Comparison of ENCODE assay signal across 1 cellular context in the genomic region with DNA sequence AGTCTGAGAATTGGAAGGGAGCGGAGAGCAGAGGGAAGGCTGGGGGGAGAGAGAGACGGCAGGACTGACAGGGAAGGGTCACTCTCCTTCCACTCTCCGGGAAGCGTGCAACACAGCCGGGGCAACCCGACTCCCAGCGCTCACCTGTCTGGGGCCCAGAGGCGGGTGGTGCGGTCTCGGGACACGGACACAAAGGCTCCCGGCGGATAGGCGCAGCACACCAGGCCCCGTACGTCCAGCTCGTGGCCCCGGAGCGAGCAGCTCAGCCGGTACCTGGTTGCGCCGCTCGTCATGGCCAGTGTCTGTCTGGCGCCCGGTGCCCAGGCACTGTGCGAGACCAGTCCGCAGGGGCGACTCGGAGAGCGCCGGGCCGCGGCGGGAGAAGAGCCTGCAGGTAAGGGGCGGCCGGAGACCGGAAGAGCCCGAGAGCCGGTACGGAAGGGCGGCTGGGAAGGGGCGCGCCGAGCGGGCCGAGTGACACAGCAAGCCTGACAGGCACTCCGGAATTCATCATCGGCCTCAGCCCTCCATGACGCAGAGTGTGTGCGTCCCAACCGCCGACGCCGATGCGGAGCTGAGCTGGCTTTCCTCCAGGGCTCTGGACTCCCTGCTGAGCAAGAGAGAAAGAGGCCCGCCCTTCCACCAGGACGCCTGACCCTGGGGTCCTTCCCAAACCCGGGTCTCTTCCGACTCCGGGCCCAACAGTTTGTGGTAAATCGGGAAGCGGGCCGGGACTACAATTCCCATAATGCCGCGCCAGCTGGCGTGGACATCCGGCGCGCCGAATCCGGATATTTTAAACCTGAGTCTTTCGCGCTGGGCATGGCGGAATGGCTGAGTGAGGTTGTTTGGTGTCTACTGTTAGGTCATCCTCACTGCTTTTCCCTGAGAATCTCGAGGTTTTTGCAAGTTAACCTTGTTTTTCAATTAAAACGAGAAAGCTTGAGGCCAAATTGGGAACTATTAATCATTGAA.
TF ChIP-seq lines count a peak whose summit lies in the region.

A gene (minus strand): TSS at position 490 of the 975 bp plus-strand sequence. CDS start 197 bp downstream, at position 293.

TF ChIP-seq in HepG2, 621 proteins besides CTCF, POLR2A, EP300 and RAD21 (continued from another document and continues in another):
- TF ChIP-seq, protein P1, sequence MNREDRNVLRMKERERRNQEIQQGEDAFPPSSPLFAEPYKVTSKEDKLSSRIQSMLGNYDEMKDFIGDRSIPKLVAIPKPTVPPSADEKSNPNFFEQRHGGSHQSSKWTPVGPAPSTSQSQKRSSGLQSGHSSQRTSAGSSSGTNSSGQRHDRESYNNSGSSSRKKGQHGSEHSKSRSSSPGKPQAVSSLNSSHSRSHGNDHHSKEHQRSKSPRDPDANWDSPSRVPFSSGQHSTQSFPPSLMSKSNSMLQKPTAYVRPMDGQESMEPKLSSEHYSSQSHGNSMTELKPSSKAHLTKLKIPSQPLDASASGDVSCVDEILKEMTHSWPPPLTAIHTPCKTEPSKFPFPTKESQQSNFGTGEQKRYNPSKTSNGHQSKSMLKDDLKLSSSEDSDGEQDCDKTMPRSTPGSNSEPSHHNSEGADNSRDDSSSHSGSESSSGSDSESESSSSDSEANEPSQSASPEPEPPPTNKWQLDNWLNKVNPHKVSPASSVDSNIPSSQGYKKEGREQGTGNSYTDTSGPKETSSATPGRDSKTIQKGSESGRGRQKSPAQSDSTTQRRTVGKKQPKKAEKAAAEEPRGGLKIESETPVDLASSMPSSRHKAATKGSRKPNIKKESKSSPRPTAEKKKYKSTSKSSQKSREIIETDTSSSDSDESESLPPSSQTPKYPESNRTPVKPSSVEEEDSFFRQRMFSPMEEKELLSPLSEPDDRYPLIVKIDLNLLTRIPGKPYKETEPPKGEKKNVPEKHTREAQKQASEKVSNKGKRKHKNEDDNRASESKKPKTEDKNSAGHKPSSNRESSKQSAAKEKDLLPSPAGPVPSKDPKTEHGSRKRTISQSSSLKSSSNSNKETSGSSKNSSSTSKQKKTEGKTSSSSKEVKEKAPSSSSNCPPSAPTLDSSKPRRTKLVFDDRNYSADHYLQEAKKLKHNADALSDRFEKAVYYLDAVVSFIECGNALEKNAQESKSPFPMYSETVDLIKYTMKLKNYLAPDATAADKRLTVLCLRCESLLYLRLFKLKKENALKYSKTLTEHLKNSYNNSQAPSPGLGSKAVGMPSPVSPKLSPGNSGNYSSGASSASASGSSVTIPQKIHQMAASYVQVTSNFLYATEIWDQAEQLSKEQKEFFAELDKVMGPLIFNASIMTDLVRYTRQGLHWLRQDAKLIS (CRISPR knock-in tag; IDR thresholded peaks at IDR 0.05): 0 out of 2 replicates have a peak, but pooled peaks have one; percentile 24
- no peak for TF ChIP-seq TRIM24 (CRISPR knock-in tag; IDR thresholded peaks at IDR 0.05)
- peak; percentile 45; the same call in 1 of the 2 replicates for TF ChIP-seq ZFP36L1 (CRISPR knock-in tag; IDR thresholded peaks at IDR 0.05)
- TF ChIP-seq, protein P2, sequence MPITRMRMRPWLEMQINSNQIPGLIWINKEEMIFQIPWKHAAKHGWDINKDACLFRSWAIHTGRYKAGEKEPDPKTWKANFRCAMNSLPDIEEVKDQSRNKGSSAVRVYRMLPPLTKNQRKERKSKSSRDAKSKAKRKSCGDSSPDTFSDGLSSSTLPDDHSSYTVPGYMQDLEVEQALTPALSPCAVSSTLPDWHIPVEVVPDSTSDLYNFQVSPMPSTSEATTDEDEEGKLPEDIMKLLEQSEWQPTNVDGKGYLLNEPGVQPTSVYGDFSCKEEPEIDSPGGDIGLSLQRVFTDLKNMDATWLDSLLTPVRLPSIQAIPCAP (CRISPR knock-in tag; IDR thresholded peaks at IDR 0.05; ENCODE audit: low read depth): no peak
- TF ChIP-seq, protein P3, sequence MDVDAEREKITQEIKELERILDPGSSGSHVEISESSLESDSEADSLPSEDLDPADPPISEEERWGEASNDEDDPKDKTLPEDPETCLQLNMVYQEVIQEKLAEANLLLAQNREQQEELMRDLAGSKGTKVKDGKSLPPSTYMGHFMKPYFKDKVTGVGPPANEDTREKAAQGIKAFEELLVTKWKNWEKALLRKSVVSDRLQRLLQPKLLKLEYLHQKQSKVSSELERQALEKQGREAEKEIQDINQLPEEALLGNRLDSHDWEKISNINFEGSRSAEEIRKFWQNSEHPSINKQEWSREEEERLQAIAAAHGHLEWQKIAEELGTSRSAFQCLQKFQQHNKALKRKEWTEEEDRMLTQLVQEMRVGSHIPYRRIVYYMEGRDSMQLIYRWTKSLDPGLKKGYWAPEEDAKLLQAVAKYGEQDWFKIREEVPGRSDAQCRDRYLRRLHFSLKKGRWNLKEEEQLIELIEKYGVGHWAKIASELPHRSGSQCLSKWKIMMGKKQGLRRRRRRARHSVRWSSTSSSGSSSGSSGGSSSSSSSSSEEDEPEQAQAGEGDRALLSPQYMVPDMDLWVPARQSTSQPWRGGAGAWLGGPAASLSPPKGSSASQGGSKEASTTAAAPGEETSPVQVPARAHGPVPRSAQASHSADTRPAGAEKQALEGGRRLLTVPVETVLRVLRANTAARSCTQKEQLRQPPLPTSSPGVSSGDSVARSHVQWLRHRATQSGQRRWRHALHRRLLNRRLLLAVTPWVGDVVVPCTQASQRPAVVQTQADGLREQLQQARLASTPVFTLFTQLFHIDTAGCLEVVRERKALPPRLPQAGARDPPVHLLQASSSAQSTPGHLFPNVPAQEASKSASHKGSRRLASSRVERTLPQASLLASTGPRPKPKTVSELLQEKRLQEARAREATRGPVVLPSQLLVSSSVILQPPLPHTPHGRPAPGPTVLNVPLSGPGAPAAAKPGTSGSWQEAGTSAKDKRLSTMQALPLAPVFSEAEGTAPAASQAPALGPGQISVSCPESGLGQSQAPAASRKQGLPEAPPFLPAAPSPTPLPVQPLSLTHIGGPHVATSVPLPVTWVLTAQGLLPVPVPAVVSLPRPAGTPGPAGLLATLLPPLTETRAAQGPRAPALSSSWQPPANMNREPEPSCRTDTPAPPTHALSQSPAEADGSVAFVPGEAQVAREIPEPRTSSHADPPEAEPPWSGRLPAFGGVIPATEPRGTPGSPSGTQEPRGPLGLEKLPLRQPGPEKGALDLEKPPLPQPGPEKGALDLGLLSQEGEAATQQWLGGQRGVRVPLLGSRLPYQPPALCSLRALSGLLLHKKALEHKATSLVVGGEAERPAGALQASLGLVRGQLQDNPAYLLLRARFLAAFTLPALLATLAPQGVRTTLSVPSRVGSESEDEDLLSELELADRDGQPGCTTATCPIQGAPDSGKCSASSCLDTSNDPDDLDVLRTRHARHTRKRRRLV (CRISPR knock-in tag; IDR thresholded peaks at IDR 0.05): peak; percentile 57; the same call in 1 of the 2 replicates
- peak; percentile 91; the same call in 1 of the 2 replicates for TF ChIP-seq MEIS1 (CRISPR knock-in tag; IDR thresholded peaks at IDR 0.05; ENCODE audit: borderline replicate concordance)
- peak; percentile 66; the same call in 1 of the 2 replicates for TF ChIP-seq SALL1 (CRISPR knock-in tag; IDR thresholded peaks at IDR 0.05)
- TF ChIP-seq PLRG1 (conservative IDR thresholded peaks at IDR 0.05): no peak
- TF ChIP-seq NR3C1 (CRISPR knock-in tag; IDR thresholded peaks at IDR 0.05): no peak
- no peak; the same call in 1 of the 2 replicates for TF ChIP-seq RFXAP (CRISPR knock-in tag; IDR thresholded peaks at IDR 0.05; ENCODE audit: borderline replicate concordance)
- TF ChIP-seq ZEB1 (IDR thresholded peaks at IDR 0.05; ENCODE audit: insufficient replicate concordance, low read depth): peak; percentile 11
- TF ChIP-seq GLI4 (CRISPR knock-in tag; IDR thresholded peaks at IDR 0.05; ENCODE audit: borderline replicate concordance): no peak
- 0 out of 2 replicates have a peak, but pooled peaks have one; percentile 8 for TF ChIP-seq ZNF878 (CRISPR knock-in tag; IDR thresholded peaks at IDR 0.05)
- no peak for TF ChIP-seq NPAS2 (CRISPR knock-in tag; IDR thresholded peaks at IDR 0.05; ENCODE audit: borderline replicate concordance)
- TF ChIP-seq, protein P4, sequence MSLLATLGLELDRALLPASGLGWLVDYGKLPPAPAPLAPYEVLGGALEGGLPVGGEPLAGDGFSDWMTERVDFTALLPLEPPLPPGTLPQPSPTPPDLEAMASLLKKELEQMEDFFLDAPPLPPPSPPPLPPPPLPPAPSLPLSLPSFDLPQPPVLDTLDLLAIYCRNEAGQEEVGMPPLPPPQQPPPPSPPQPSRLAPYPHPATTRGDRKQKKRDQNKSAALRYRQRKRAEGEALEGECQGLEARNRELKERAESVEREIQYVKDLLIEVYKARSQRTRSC (CRISPR knock-in tag; IDR thresholded peaks at IDR 0.05; ENCODE audit: low read depth): no peak
- TF ChIP-seq TCF7 (IDR thresholded peaks at IDR 0.05; ENCODE audit: low read depth): no peak
- TF ChIP-seq ZZZ3 (CRISPR knock-in tag; IDR thresholded peaks at IDR 0.05; ENCODE audit: borderline replicate concordance): peak; percentile 80; the same call in 1 of the 2 replicates
- TF ChIP-seq ZNF33B (CRISPR knock-in tag; IDR thresholded peaks at IDR 0.05): no peak
- TF ChIP-seq, protein P5, sequence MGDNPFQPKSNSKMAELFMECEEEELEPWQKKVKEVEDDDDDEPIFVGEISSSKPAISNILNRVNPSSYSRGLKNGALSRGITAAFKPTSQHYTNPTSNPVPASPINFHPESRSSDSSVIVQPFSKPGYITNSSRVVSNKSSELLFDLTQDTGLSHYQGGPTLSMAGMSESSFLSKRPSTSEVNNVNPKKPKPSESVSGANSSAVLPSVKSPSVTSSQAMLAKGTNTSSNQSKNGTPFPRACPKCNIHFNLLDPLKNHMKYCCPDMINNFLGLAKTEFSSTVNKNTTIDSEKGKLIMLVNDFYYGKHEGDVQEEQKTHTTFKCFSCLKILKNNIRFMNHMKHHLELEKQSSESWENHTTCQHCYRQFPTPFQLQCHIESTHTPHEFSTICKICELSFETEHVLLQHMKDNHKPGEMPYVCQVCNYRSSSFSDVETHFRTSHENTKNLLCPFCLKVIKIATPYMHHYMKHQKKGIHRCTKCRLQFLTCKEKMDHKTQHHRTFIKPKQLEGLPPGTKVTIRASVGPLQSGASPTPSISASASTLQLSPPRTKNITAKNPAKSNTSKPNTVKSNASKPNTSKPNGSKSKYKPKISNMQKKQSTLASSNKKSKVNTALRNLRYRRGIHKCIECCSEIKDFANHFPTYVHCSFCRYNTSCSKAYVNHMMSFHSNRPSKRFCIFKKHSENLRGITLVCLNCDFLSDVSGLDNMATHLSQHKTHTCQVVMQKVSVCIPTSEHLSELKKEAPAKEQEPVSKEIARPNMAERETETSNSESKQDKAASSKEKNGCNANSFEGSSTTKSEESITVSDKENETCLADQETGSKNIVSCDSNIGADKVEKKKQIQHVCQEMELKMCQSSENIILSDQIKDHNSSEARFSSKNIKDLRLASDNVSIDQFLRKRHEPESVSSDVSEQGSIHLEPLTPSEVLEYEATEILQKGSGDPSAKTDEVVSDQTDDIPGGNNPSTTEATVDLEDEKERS (CRISPR knock-in tag; IDR thresholded peaks at IDR 0.05): no peak
- TF ChIP-seq, protein P6, sequence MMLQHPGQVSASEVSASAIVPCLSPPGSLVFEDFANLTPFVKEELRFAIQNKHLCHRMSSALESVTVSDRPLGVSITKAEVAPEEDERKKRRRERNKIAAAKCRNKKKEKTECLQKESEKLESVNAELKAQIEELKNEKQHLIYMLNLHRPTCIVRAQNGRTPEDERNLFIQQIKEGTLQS (CRISPR knock-in tag; IDR thresholded peaks at IDR 0.05): no peak
- TF ChIP-seq, protein P7, sequence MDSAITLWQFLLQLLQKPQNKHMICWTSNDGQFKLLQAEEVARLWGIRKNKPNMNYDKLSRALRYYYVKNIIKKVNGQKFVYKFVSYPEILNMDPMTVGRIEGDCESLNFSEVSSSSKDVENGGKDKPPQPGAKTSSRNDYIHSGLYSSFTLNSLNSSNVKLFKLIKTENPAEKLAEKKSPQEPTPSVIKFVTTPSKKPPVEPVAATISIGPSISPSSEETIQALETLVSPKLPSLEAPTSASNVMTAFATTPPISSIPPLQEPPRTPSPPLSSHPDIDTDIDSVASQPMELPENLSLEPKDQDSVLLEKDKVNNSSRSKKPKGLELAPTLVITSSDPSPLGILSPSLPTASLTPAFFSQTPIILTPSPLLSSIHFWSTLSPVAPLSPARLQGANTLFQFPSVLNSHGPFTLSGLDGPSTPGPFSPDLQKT (CRISPR knock-in tag; IDR thresholded peaks at IDR 0.05; ENCODE audit: borderline replicate concordance): no peak
- TF ChIP-seq, protein P8, sequence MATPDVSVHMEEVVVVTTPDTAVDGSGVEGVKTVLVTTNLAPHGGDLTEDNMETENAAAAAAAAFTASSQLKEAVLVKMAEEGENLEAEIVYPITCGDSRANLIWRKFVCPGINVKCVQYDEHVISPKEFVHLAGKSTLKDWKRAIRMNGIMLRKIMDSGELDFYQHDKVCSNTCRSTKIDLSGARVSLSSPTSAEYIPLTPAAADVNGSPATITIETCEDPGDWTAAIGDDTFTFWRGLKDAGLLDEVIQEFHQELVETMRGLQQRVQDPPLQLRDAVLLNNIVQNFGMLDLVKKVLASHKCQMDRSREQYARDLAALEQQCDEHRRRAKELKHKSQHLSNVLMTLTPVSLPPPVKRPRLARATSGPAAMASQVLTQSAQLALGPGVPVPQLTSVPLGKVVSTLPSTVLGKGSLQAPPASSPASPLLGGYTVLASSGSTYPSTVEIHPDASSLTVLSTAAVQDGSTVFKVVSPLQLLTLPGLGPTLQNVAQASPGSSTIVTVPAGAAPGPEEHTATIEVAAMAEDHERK (CRISPR knock-in tag; IDR thresholded peaks at IDR 0.05; ENCODE audit: low read depth): no peak
- TF ChIP-seq ZNF816 (CRISPR knock-in tag; IDR thresholded peaks at IDR 0.05; ENCODE audit: borderline replicate concordance): 0 out of 2 replicates have a peak, but pooled peaks have one; percentile 73
- TF ChIP-seq, protein P9, sequence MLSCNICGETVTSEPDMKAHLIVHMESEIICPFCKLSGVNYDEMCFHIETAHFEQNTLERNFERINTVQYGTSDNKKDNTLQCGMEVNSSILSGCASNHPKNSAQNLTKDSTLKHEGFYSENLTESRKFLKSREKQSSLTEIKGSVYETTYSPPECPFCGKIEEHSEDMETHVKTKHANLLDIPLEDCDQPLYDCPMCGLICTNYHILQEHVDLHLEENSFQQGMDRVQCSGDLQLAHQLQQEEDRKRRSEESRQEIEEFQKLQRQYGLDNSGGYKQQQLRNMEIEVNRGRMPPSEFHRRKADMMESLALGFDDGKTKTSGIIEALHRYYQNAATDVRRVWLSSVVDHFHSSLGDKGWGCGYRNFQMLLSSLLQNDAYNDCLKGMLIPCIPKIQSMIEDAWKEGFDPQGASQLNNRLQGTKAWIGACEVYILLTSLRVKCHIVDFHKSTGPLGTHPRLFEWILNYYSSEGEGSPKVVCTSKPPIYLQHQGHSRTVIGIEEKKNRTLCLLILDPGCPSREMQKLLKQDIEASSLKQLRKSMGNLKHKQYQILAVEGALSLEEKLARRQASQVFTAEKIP (CRISPR knock-in tag; IDR thresholded peaks at IDR 0.05; ENCODE audit: borderline replicate concordance): no peak
- TF ChIP-seq, protein P10, sequence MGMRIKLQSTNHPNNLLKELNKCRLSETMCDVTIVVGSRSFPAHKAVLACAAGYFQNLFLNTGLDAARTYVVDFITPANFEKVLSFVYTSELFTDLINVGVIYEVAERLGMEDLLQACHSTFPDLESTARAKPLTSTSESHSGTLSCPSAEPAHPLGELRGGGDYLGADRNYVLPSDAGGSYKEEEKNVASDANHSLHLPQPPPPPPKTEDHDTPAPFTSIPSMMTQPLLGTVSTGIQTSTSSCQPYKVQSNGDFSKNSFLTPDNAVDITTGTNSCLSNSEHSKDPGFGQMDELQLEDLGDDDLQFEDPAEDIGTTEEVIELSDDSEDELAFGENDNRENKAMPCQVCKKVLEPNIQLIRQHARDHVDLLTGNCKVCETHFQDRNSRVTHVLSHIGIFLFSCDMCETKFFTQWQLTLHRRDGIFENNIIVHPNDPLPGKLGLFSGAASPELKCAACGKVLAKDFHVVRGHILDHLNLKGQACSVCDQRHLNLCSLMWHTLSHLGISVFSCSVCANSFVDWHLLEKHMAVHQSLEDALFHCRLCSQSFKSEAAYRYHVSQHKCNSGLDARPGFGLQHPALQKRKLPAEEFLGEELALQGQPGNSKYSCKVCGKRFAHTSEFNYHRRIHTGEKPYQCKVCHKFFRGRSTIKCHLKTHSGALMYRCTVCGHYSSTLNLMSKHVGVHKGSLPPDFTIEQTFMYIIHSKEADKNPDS (CRISPR knock-in tag; IDR thresholded peaks at IDR 0.05): peak; percentile 85; the same call in 1 of the 2 replicates
- TF ChIP-seq SIN3B (IDR thresholded peaks at IDR 0.05; ENCODE audit: low read length): peak; percentile 84; the same call in 1 of the 2 replicates
